In genomic region chr6:136920858-136921520, GRCh38 we compare ENCODE assay signal across 8 cellular contexts. TPM values are rescaled to one million over a fixed set of nuclear protein-coding genes. Genes with fewer than 3 reads are reported as not detected.
DNase-seq lines count a peak whose midpoint lies in the region; ATAC-seq and TF ChIP-seq lines count a peak whose summit lies in the region.
"Had no signal": no experiment of that assay in that cellular context is flagged by ENCODE, and none has a peak within 500 bp of the region (broad histone marks: within the 10 kb centered on the region; RNA-seq: fewer than 3 reads in every experiment).

No MANE protein-coding gene starts in this region.

- no peaks in the 10 kb centered on the region for H3K9me3 ChIP-seq in stomach smooth muscle (ENCODE audit: control insufficient read depth in 2 of 2, low read length in 2 of 2)

- H3K27ac ChIP-seq in KMS-11, result no peak overlapping the region
- no peak overlapping the region for H3K27ac ChIP-seq in stomach smooth muscle (ENCODE audit: low read length)

- H3K27me3 ChIP-seq in GM06990 (replicated peaks; ENCODE audit: control insufficient read depth, insufficient read depth, low read length), result peaks cover 2% of the 10 kb centered on the region
- H3K27me3 ChIP-seq in KMS-11 (ENCODE audit: insufficient read depth, low read depth), result no peaks in the 10 kb centered on the region
- H3K27me3 ChIP-seq in kidney epithelial cell (ENCODE audit: control insufficient read depth, insufficient read depth, low read length), result peaks cover 42% of the 10 kb centered on the region
- H3K27me3 ChIP-seq in stomach smooth muscle (ENCODE audit: control insufficient read depth in 1 of 2, insufficient read depth in 2 of 2, low read length in 2 of 2), result peaks cover 28 to 59% of the 10 kb centered on the region in 2 donors

- peak; percentile 13 for DNase-seq in GM06990 (ENCODE audit: extremely low read depth, insufficient read length)
- peak; percentile 33 for DNase-seq in astrocyte of the hippocampus (ENCODE audit: low read depth, low spot score)
- no peak for DNase-seq in kidney epithelial cell (ENCODE audit: low read depth)
- DNase-seq in activated gamma-delta T cell (lab: John Stamatoyannopoulos, UW), result no peak

- no peak for ATAC-seq in HG03280 (IDR thresholded peaks at IDR 0.05; ENCODE audit: unreplicated experiment)

- TF ChIP-seq CTCF in GM06990 (IDR thresholded peaks at IDR 0.05; ENCODE audit: insufficient read depth, low read length, poor library complexity, severe bottlenecking) (no peak), KMS-11 (conservative IDR thresholded peaks at IDR 0.05; ENCODE audit: low read depth, low read length) (no peak), kidney epithelial cell (IDR thresholded peaks at IDR 0.05; ENCODE audit: insufficient read depth, low read length, poor library complexity, severe bottlenecking) (no peak)

- H3K4me1 ChIP-seq in KMS-11 (ENCODE audit: low read depth, poor library complexity, severe bottlenecking) (no peaks in the 10 kb centered on the region), stomach smooth muscle (ENCODE audit: control insufficient read depth, insufficient read depth, low read length) (peaks cover 21% of the 10 kb centered on the region)

- peak overlapping the region; percentile 52 for H3K4me3 ChIP-seq in GM06990 (replicated peaks; ENCODE audit: low read depth, low read length)
- no peak overlapping the region for H3K4me3 ChIP-seq in KMS-11 (IDR thresholded peaks at IDR 0.05; ENCODE audit: insufficient read depth, low read depth, low read length)
- H3K4me3 ChIP-seq in kidney epithelial cell (ENCODE audit: low read depth, low read length), result peak overlapping the region; percentile 28
- peak overlapping the region; percentile 68 to 72 for H3K4me3 ChIP-seq in stomach smooth muscle (ENCODE audit: low read length in 2 of 2)

- H3K36me3 ChIP-seq in GM06990 (ENCODE audit: control insufficient read depth, insufficient read depth, low read length) (no peaks in the 10 kb centered on the region), KMS-11 (ENCODE audit: insufficient read depth) (no peaks in the 10 kb centered on the region), kidney epithelial cell (ENCODE audit: control insufficient read depth, insufficient read depth, low read length) (no peaks in the 10 kb centered on the region), stomach smooth muscle (ENCODE audit: control insufficient read depth in 2 of 2, insufficient read depth in 2 of 2, low read length in 2 of 2) (no peaks in the 10 kb centered on the region)

- peak overlapping the region; percentile 57 for H2AFZ ChIP-seq in KMS-11 (ENCODE audit: low read depth)

- 0 out of 2 replicates have a peak overlapping the region, but pooled peaks have one; percentile 17 for H3K4me2 ChIP-seq in KMS-11

- H3K79me2 ChIP-seq in KMS-11 (ENCODE audit: insufficient read depth, low read depth), result no peaks in the 10 kb centered on the region

- H3K9ac ChIP-seq in KMS-11 (no peak overlapping the region), stomach smooth muscle (ENCODE audit: low read length in 2 of 2) (no peak overlapping the region)

- no peaks in the 10 kb centered on the region for H4K20me1 ChIP-seq in KMS-11 (ENCODE audit: insufficient read depth)

RNA-seq across cellular contexts. Expression of gene SLC35D3, which starts 1.1 kb away (rescaled TPM):
- total RNA-seq in kidney epithelial cell, result not detected in 2 replicates
- total RNA-seq: T-helper 2 cell treated with Interferon-gamma antibody and Interleukin-4, amounts not matched to agents 100 ng/mL and 5 ng/mL, for 36 hours had no signal

Comparison
In these comparisons a context has a peak if more than half of its experiments do, and no peak if none do; other contexts are left out.
1. DNase-seq: peak in GM06990 (single experiment) and astrocyte of the hippocampus (single experiment); none in kidney epithelial cell (single experiment) and activated gamma-delta T cell (single experiment).